ENCODE assay signal across 28 cellular contexts in the genomic region with DNA sequence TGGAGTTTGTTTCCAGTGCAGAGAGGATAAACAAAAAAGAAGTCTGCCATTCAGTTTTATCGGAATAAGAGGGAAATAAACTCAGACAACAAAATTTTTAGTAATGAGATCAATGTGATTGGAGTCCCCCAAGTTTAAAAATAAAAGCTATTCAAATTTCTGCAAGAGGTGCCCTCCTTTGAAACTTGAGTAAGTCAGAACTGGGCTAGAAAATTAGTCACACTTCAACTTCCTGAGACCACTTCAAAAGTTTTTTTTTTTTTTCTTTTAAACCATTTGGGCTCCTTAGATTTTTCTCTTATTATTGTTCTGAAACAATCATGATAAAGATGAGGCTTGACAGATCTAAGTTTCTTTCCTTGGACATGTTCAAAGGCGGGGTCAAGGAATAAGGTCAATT. TPM values are rescaled to one million over a fixed set of nuclear protein-coding genes. Genes with fewer than 3 reads are reported as not detected.
DNase-seq lines count a peak whose midpoint lies in the region; ATAC-seq and TF ChIP-seq lines count a peak whose summit lies in the region.
"Had no signal": no experiment of that assay in that cellular context is flagged by ENCODE, and none has a peak within 500 bp of the region (broad histone marks: within the 10 kb centered on the region; RNA-seq: fewer than 3 reads in every experiment).

No MANE protein-coding gene starts in this region.

- H3K4me1 ChIP-seq in SJCRH30 (peaks cover 24% of the 10 kb centered on the region), heart right ventricle (peaks cover 0 to 36% (median 22%) of the 10 kb centered on the region in 9 donors)
- H3K4me1 ChIP-seq: uterus had no signal

- POLR2A ChIA-PET in activated CD8-positive, alpha-beta T cell treated with anti-CD3 and anti-CD28 coated beads for 36 hours (lab: Charles Lee), result interaction anchor here (0.6 kb wide), 1 partner anchor 67 kb away, joined by 3 read pairs; no protein-coding TSS in a partner anchor

- ATAC-seq in activated CD8-positive, alpha-beta T cell treated with anti-CD3 and anti-CD28 coated beads for 36 hours, result no peak
- no peak for ATAC-seq in GM18907 (IDR thresholded peaks at IDR 0.05; ENCODE audit: unreplicated experiment)
- no peak for ATAC-seq in heart right ventricle
- ATAC-seq: activated naive CD8-positive, alpha-beta T cell treated with anti-CD3 and anti-CD28 coated beads, Interleukin-2, amount 50 U/mL, for 24 hours; mucosa of descending colon; natural killer cell treated with Interleukin-12 subunit alpha and Interleukin-12 subunit beta and Interleukin-15 and Interleukin-18, amount 100 ng/mL, for 72 hours; pancreas; PC-3 had no signal

- intact Hi-C loops in activated CD8-positive, alpha-beta T cell treated with anti-CD3 and anti-CD28 coated beads for 36 hours (cut with micrococcal nuclease), result no loop called here
- intact Hi-C loops in heart right ventricle (cut with DNase I), result loop anchor here in 4 of 10 donors (5.0 to 10.0 kb wide), 3 partner anchors 384 to 411 kb away; no protein-coding TSS in a partner anchor

- no peak overlapping the region for H3K27ac Mint-ChIP-seq in activated naive CD4-positive, alpha-beta T cell treated with anti-CD3 and anti-CD28 coated beads, Interleukin-2, amount 50 U/mL, for 24 hours
- H3K27ac Mint-ChIP-seq in mesothelial cell of epicardium, result peak overlapping the region; percentile 23
- no peak overlapping the region for H3K27ac Mint-ChIP-seq in type B pancreatic cell
- H3K27ac Mint-ChIP-seq in activated CD8-positive, alpha-beta T cell treated with anti-CD3 and anti-CD28 coated beads for 36 hours, result no peak overlapping the region
- H3K27ac Mint-ChIP-seq: activated naive CD8-positive, alpha-beta T cell treated with anti-CD3 and anti-CD28 coated beads, Interleukin-2, amount 50 U/mL, for 24 hours; CD4-positive, alpha-beta T cell; natural killer cell treated with Interleukin-12 subunit alpha and Interleukin-12 subunit beta and Interleukin-15 and Interleukin-18, amount 100 ng/mL, for 72 hours; stimulated activated naive CD8-positive, alpha-beta T cell treated with anti-CD3 and anti-CD28 coated beads, Interleukin-15, Interleukin-2, amounts not matched to agents 100 ng/mL and 50 ng/mL, for 24 hours had no signal

- TF ChIP-seq CTCF in mesothelial cell of epicardium (IDR thresholded peaks at IDR 0.05; ENCODE audit: unreplicated experiment) (no peak), type B pancreatic cell (conservative IDR thresholded peaks at IDR 0.05) (no peak), heart right ventricle (IDR thresholded peaks at IDR 0.05) (no peak)
- TF ChIP-seq CTCF in activated CD8-positive, alpha-beta T cell treated with anti-CD3 and anti-CD28 coated beads for 36 hours (IDR thresholded peaks at IDR 0.05), result no peak

- H3K36me3 Mint-ChIP-seq in activated naive CD4-positive, alpha-beta T cell treated with anti-CD3 and anti-CD28 coated beads, Interleukin-2, amount 50 U/mL, for 24 hours, result peaks cover 5% of the 10 kb centered on the region
- H3K36me3 Mint-ChIP-seq in mesothelial cell of epicardium (peaks cover 35% of the 10 kb centered on the region), type B pancreatic cell (peaks cover 30% of the 10 kb centered on the region)
- no peaks in the 10 kb centered on the region for H3K36me3 Mint-ChIP-seq in activated CD8-positive, alpha-beta T cell treated with anti-CD3 and anti-CD28 coated beads for 36 hours (ENCODE audit: low read depth)
- H3K36me3 Mint-ChIP-seq: natural killer cell treated with Interleukin-12 subunit alpha and Interleukin-12 subunit beta and Interleukin-15 and Interleukin-18, amount 100 ng/mL, for 72 hours had no signal

- H3K9me3 ChIP-seq in SJCRH30 (replicated peaks) (no peaks in the 10 kb centered on the region), heart right ventricle (no peaks in the 10 kb centered on the region)
- H3K9me3 ChIP-seq: esophagus squamous epithelium, mucosa of descending colon, pancreas, testis, uterus had no signal

- no peak for DNase-seq in activated naive CD4-positive, alpha-beta T cell treated with Interleukin-2 at 50 U/mL for 16 hours
- DNase-seq in SJCRH30, result peak in 1 of 2 experiments; percentile 36
- no peak for DNase-seq in mesothelial cell of epicardium (ENCODE audit: low spot score in 2 of 2, unreplicated experiment in 2 of 2)
- no peak for DNase-seq in type B pancreatic cell (ENCODE audit: extremely low spot score, unreplicated experiment)
- no peak for DNase-seq in activated CD8-positive, alpha-beta T cell treated with anti-CD3 and anti-CD28 coated beads for 36 hours
- DNase-seq in heart right ventricle, result no peak
- DNase-seq: activated CD4-positive, alpha-beta T cell treated with anti-CD3 and anti-CD28 coated beads for 1 hour; activated naive CD8-positive, alpha-beta T cell treated with anti-CD3 and anti-CD28 coated beads, Interleukin-2, amount 50 U/mL, for 24 hours; CD4-positive, alpha-beta T cell; dorsolateral prefrontal cortex; esophagus squamous epithelium; foreskin melanocyte; Kasumi-1; mucosa of descending colon; NCI-H1436 treated with DMSO at 0.1 percent for 48 hours; NCI-H226; NCI-H526 treated with DMSO at 0.1 percent for 48 hours; NK-92 treated with Interleukin-12 subunit alpha and Interleukin-12 subunit beta, amount 100 ng/mL, for 24 hours; pancreas; stimulated activated CD4-positive, alpha-beta T cell treated with anti-CD3 and anti-CD28 coated beads, Interleukin-1b, Interleukin-23, amount 100 ng/mL, for 48 hours; testis; uterus had no signal

- H3K4me3 ChIP-seq in SJCRH30 (no peak overlapping the region), heart right ventricle (no peak overlapping the region)
- H3K4me3 ChIP-seq: esophagus squamous epithelium, mucosa of descending colon, pancreas, skin epidermis, testis, uterus had no signal

- 94 to 95% methylated on average over 2 of the region's 2 CpGs for WGBS in heart right ventricle, 2 donors

- H3K9me3 Mint-ChIP-seq in activated naive CD4-positive, alpha-beta T cell treated with anti-CD3 and anti-CD28 coated beads, Interleukin-2, amount 50 U/mL, for 24 hours, result no peaks in the 10 kb centered on the region
- no peaks in the 10 kb centered on the region for H3K9me3 Mint-ChIP-seq in mesothelial cell of epicardium
- no peaks in the 10 kb centered on the region for H3K9me3 Mint-ChIP-seq in type B pancreatic cell
- no peaks in the 10 kb centered on the region for H3K9me3 Mint-ChIP-seq in activated CD8-positive, alpha-beta T cell treated with anti-CD3 and anti-CD28 coated beads for 36 hours
- H3K9me3 Mint-ChIP-seq: activated naive CD8-positive, alpha-beta T cell treated with anti-CD3 and anti-CD28 coated beads, Interleukin-2, amount 50 U/mL, for 24 hours; CD4-positive, alpha-beta T cell; natural killer cell treated with Interleukin-12 subunit alpha and Interleukin-12 subunit beta and Interleukin-15 and Interleukin-18, amount 100 ng/mL, for 72 hours; stimulated activated naive CD8-positive, alpha-beta T cell treated with anti-CD3 and anti-CD28 coated beads, Interleukin-15, Interleukin-2, amounts not matched to agents 100 ng/mL and 50 ng/mL, for 24 hours had no signal

- no peaks in the 10 kb centered on the region for H3K27me3 ChIP-seq in SJCRH30
- peaks cover 0 to 36% (median 0%) of the 10 kb centered on the region in 7 donors for H3K27me3 ChIP-seq in heart right ventricle
- H3K27me3 ChIP-seq: dorsolateral prefrontal cortex, testis, uterus had no signal

- H3K27me3 Mint-ChIP-seq in activated naive CD4-positive, alpha-beta T cell treated with anti-CD3 and anti-CD28 coated beads, Interleukin-2, amount 50 U/mL, for 24 hours, result peaks cover 1% of the 10 kb centered on the region
- no peaks in the 10 kb centered on the region for H3K27me3 Mint-ChIP-seq in mesothelial cell of epicardium (ENCODE audit: low read depth)
- H3K27me3 Mint-ChIP-seq in type B pancreatic cell, result peaks cover 35% of the 10 kb centered on the region
- H3K27me3 Mint-ChIP-seq in activated CD8-positive, alpha-beta T cell treated with anti-CD3 and anti-CD28 coated beads for 36 hours, result peaks cover 36% of the 10 kb centered on the region

- peak overlapping the region; percentile 11 for H3K4me3 Mint-ChIP-seq in activated naive CD4-positive, alpha-beta T cell treated with anti-CD3 and anti-CD28 coated beads, Interleukin-2, amount 50 U/mL, for 24 hours
- H3K4me3 Mint-ChIP-seq in mesothelial cell of epicardium (peak overlapping the region; percentile 87), type B pancreatic cell (peak overlapping the region; percentile 89)
- H3K4me3 Mint-ChIP-seq in activated CD8-positive, alpha-beta T cell treated with anti-CD3 and anti-CD28 coated beads for 36 hours, result no peak overlapping the region
- H3K4me3 Mint-ChIP-seq: activated naive CD8-positive, alpha-beta T cell treated with anti-CD3 and anti-CD28 coated beads, Interleukin-2, amount 50 U/mL, for 24 hours; natural killer cell treated with Interleukin-12 subunit alpha and Interleukin-12 subunit beta and Interleukin-15 and Interleukin-18, amount 100 ng/mL, for 72 hours; stimulated activated naive CD8-positive, alpha-beta T cell treated with anti-CD3 and anti-CD28 coated beads, Interleukin-15, Interleukin-2, amounts not matched to agents 100 ng/mL and 50 ng/mL, for 24 hours had no signal

- H3K36me3 ChIP-seq in SJCRH30 (peaks cover 2% of the 10 kb centered on the region; the same call in 1 of the 2 replicates), heart right ventricle (peaks cover 0 to 42% (median 0%) of the 10 kb centered on the region in 9 donors)
- H3K36me3 ChIP-seq: pancreas, uterus had no signal

- H3K4me1 Mint-ChIP-seq in activated naive CD4-positive, alpha-beta T cell treated with anti-CD3 and anti-CD28 coated beads, Interleukin-2, amount 50 U/mL, for 24 hours, result peaks cover 55% of the 10 kb centered on the region
- H3K4me1 Mint-ChIP-seq in mesothelial cell of epicardium (peaks cover 44% of the 10 kb centered on the region), type B pancreatic cell (ENCODE audit: unreplicated experiment) (peaks cover 47% of the 10 kb centered on the region)
- peaks cover 32% of the 10 kb centered on the region for H3K4me1 Mint-ChIP-seq in activated CD8-positive, alpha-beta T cell treated with anti-CD3 and anti-CD28 coated beads for 36 hours (ENCODE audit: low read depth)

- H3K27ac ChIP-seq in SJCRH30, result peak overlapping the region; percentile 27; the same call in 1 of the 2 replicates
- H3K27ac ChIP-seq in heart right ventricle, result no peak overlapping the region
- H3K27ac ChIP-seq: esophagus squamous epithelium, pancreas, skin epidermis, uterus had no signal

- CTCF ChIA-PET in activated CD8-positive, alpha-beta T cell treated with anti-CD3 and anti-CD28 coated beads for 36 hours (lab: Charles Lee), result interaction anchor here (0.9 to 1.4 kb wide), 2 partner anchors 14 to 140 kb away, joined by 3 to 5 read pairs; no protein-coding TSS in a partner anchor

RNA-seq across cellular contexts. Expression of a gene that starts 3.2 kb away (rescaled TPM):
- total RNA-seq in SJCRH30 (2014; rRNA removed; shearing (Covaris generic)), result 4.2 and 5.4 TPM in 2 replicates
- total RNA-seq in mesothelial cell of epicardium (57.8 to 61.7 TPM (median 59.2 TPM) in 3 replicates), type B pancreatic cell (ENCODE audit: low replicate concordance) (5.2 and 29.7 TPM in 2 replicates), heart right ventricle (1 to 10 TPM; 1.3 to 5.5 (median 3.1) TPM)
- 1 to 10 TPM; 1.4 to 2.0 TPM for total RNA-seq in activated CD8-positive, alpha-beta T cell treated with anti-CD3 and anti-CD28 coated beads for 36 hours
- polyA plus RNA-seq in heart right ventricle, result 1 to 10 TPM; 1.1 to 1.7 TPM
- total RNA-seq: natural killer cell treated with Interleukin-12 subunit alpha and Interleukin-12 subunit beta and Interleukin-15 and Interleukin-18, amount 100 ng/mL, for 72 hours had no signal
